13 cellular contexts compared by ENCODE assay signal in the genomic region with DNA sequence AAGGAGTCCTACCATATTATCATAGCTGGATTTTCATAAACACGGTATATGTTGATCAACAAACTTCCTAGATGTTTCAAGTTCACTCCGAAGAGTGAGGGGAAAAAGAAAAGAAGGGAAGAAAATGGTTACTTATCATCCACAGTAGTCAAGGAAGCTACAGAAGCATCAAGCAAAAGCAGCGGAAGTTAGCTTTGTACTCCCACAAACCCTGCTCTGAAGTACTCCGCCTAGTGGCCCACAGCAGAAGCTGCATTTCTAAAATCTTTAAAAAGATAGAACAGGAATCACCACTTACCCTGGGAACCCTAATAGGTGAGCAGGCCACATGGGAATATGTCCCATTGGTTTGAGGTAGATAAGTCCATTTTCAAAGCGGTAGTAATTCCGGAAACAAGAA. TPM values are rescaled to one million over a fixed set of nuclear protein-coding genes. Genes with fewer than 3 reads are reported as not detected.
A peak's percentile ranks its signal among the peaks of the same experiment; 100 is the strongest.
DNase-seq lines count a peak whose midpoint lies in the region; ATAC-seq and TF ChIP-seq lines count a peak whose summit lies in the region.
"Had no signal": no experiment of that assay in that cellular context is flagged by ENCODE, and none has a peak within 500 bp of the region (broad histone marks: within the 10 kb centered on the region; RNA-seq: fewer than 3 reads in every experiment).

No MANE protein-coding gene starts in this region.

- no peak overlapping the region for H3K4me2 ChIP-seq in KMS-11
- H3K4me2 ChIP-seq in osteoblast (ENCODE audit: insufficient read depth, low read length), result no peak overlapping the region

- H4K20me1 ChIP-seq in KMS-11 (ENCODE audit: insufficient read depth) (0 out of 2 replicates have a peak, but pooled peaks cover 3% of the 10 kb centered on the region), osteoblast (ENCODE audit: insufficient read depth, low read length) (no peaks in the 10 kb centered on the region)

- intact Hi-C loops in colonic mucosa (cut with DNase I), result no loop called here
- intact Hi-C loops in lower leg skin (cut with DNase I; ENCODE audit: low total_unique reads), result no loop called here

- TF ChIP-seq POLR2A in lower leg skin (IDR thresholded peaks at IDR 0.05), result no peak

- H3K27ac ChIP-seq in KMS-11, result no peak overlapping the region
- H3K27ac ChIP-seq in colonic mucosa, result no peak overlapping the region
- no peak overlapping the region for H3K27ac ChIP-seq in osteoblast (ENCODE audit: low read depth, low read length)
- H3K27ac ChIP-seq: left lung, SJCRH30 had no signal

- H3K36me3 ChIP-seq in KMS-11 (ENCODE audit: insufficient read depth) (no peaks in the 10 kb centered on the region), colonic mucosa (no peaks in the 10 kb centered on the region), osteoblast (ENCODE audit: insufficient read depth, low read length) (no peaks in the 10 kb centered on the region)
- H3K36me3 ChIP-seq: left lung, SJCRH30 had no signal

- no peaks in the 10 kb centered on the region for H3K79me2 ChIP-seq in KMS-11 (ENCODE audit: insufficient read depth, low read depth)
- no peaks in the 10 kb centered on the region for H3K79me2 ChIP-seq in osteoblast (ENCODE audit: insufficient read depth, low read length)

- DNase-seq in ELR (ENCODE audit: low read depth) (peak; percentile 10), colonic mucosa (no peak), osteoblast (ENCODE audit: insufficient read length, low spot score, missing footprints) (no peak), NCI-H748 (lab: John Stamatoyannopoulos, UW; ENCODE audit: unreplicated experiment) (no peak), lower leg skin (ENCODE audit: low spot score in 2 of 2) (no peak)
- DNase-seq: activated naive CD8-positive, alpha-beta T cell treated with anti-CD3 and anti-CD28 coated beads for 36 hours; left lung; NCI-H446; retina had no signal

- H3K4me1 ChIP-seq in KMS-11 (ENCODE audit: low read depth, poor library complexity, severe bottlenecking) (peaks cover 3% of the 10 kb centered on the region), colonic mucosa (no peaks in the 10 kb centered on the region), osteoblast (ENCODE audit: insufficient read depth, low read length) (no peaks in the 10 kb centered on the region)
- H3K4me1 ChIP-seq: left lung, SJCRH30 had no signal

- no peak overlapping the region for H3K9ac ChIP-seq in KMS-11
- H3K9ac ChIP-seq in colonic mucosa (ENCODE audit: low read depth in 2 of 2, low read length in 2 of 2), result no peak overlapping the region

- no peak overlapping the region for H2AFZ ChIP-seq in KMS-11 (ENCODE audit: low read depth)
- no peak overlapping the region for H2AFZ ChIP-seq in osteoblast (ENCODE audit: low read length)

- ATAC-seq in HG03354 (IDR thresholded peaks at IDR 0.05; ENCODE audit: poor library complexity, severe bottlenecking, unreplicated experiment), result no peak
- no peak for ATAC-seq in HG03521 (IDR thresholded peaks at IDR 0.05; ENCODE audit: unreplicated experiment)
- ATAC-seq: left lung had no signal

- H3K4me3 ChIP-seq in KMS-11 (IDR thresholded peaks at IDR 0.05; ENCODE audit: insufficient read depth, low read depth, low read length), result no peak overlapping the region
- H3K4me3 ChIP-seq in colonic mucosa, result no peak overlapping the region
- H3K4me3 ChIP-seq in osteoblast (ENCODE audit: insufficient read depth, low read length), result no peak overlapping the region
- no peak overlapping the region for H3K4me3 ChIP-seq in lower leg skin (ENCODE audit: low read depth, poor library complexity, severe bottlenecking)
- H3K4me3 ChIP-seq: left lung, SJCRH30 had no signal

- H3K27me3 ChIP-seq in KMS-11 (ENCODE audit: insufficient read depth, low read depth), result no peaks in the 10 kb centered on the region
- H3K27me3 ChIP-seq in colonic mucosa, result no peaks in the 10 kb centered on the region
- H3K27me3 ChIP-seq in osteoblast (ENCODE audit: insufficient read depth, low read length), result no peaks in the 10 kb centered on the region
- H3K27me3 ChIP-seq: left lung, SJCRH30 had no signal

- TF ChIP-seq CTCF in KMS-11 (conservative IDR thresholded peaks at IDR 0.05; ENCODE audit: low read depth, low read length) (peak; percentile 66), colonic mucosa (IDR thresholded peaks at IDR 0.05) (peak; percentile 30), osteoblast (IDR thresholded peaks at IDR 0.05; ENCODE audit: extremely low read depth, low read depth, low read length) (peak; percentile 57), lower leg skin (IDR thresholded peaks at IDR 0.05) (no peak)

- 59 to 68% methylated on average over 6 of the region's 6 CpGs for WGBS in lower leg skin, 2 donors

- H3K9me3 ChIP-seq in colonic mucosa (no peaks in the 10 kb centered on the region), osteoblast (ENCODE audit: low read depth, low read length) (no peaks in the 10 kb centered on the region)
- H3K9me3 ChIP-seq: SJCRH30 had no signal

RNA-seq across cellular contexts. Expression of gene FRG1, which starts 28.5 kb away (rescaled TPM):
- total RNA-seq in colonic mucosa, result 10 to 100 TPM; 36.5 to 37.9 TPM
- total RNA-seq in osteoblast, result 31.5 and 35.7 TPM in 2 replicates
- total RNA-seq in lower leg skin, result 10 to 100 TPM; 29.6 to 41.3 (median 39.6) TPM

Comparison
In these comparisons a context has a peak if more than half of its experiments do, and no peak if none do; other contexts are left out.
1. CTCF ChIP-seq: peak in KMS-11 (single experiment), colonic mucosa (single experiment) and osteoblast (single experiment); none in lower leg skin (0 of 3).